Comparison of ENCODE assay signal across 14 cellular contexts in the genomic region with DNA sequence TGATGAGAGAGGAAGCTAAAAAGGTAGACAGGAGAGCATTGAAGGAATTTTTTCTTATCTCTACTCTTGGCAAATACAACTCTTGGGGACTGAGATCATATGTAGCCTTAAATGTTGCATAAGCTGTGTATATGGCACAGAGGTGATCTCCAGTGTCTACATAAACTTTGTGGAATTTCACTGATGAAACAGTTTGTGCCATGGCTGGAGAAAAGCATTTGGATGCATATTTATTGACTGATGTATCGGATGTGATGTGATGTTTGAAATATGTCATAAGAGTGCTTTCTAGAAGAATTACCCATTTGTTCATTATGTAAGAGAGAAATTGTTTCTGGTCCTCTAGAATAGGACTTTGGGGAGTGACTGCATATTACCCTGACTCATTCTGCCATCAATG.
"Had no signal": no experiment of that assay in that cellular context is flagged by ENCODE, and none has a peak within 500 bp of the region (broad histone marks: within the 10 kb centered on the region; RNA-seq: fewer than 3 reads in every experiment).

No MANE protein-coding gene starts in this region.

- H3K9me3 ChIP-seq: right atrium auricular region, thyroid gland, vagina had no signal

- H3K27me3 ChIP-seq: right atrium auricular region, thyroid gland, vagina had no signal

- FAIRE-seq: colon had no signal

- H3K4me1 ChIP-seq: right atrium auricular region, thyroid gland, vagina had no signal

- H3K4me3 ChIP-seq: lung, right atrium auricular region, smooth muscle cell, thyroid gland, vagina had no signal

- DNase-seq: activated CD4-positive, alpha-beta T cell treated with anti-CD3 and anti-CD28 coated beads, Interleukin-2, amount 10 ng/mL, durations not matched to agents 7 days and 5 days; activated CD8-positive, alpha-beta memory T cell treated with anti-CD3 and anti-CD28 coated beads for 24 hours; amygdala; hypothalamus; left cardiac atrium; naive B cell; posterior cingulate gyrus; thyroid gland had no signal

- ATAC-seq: left cardiac atrium, WTC11 had no signal

- H3K36me3 ChIP-seq: right atrium auricular region, thyroid gland, vagina had no signal

- H3K27ac ChIP-seq: right atrium auricular region, thyroid gland, vagina had no signal

- H3K4me2 ChIP-seq: smooth muscle cell had no signal
